In genomic region chr12:42086021-42086420, GRCh38 we compare ENCODE assay signal across 1 cellular context.
TF ChIP-seq lines count a peak whose summit lies in the region.

No MANE protein-coding gene starts in this region.

TF ChIP-seq in SK-N-SH, 30 proteins besides CTCF, POLR2A, EP300 and RAD21:
- no peak for TF ChIP-seq GABPA (IDR thresholded peaks at IDR 0.05; ENCODE audit: low read depth)
- no peak for TF ChIP-seq NRF1 (IDR thresholded peaks at IDR 0.05; ENCODE audit: low read depth, low read length)
- no peak for TF ChIP-seq RXRA (IDR thresholded peaks at IDR 0.05; ENCODE audit: borderline replicate concordance, low read depth)
- no peak for TF ChIP-seq EZH2phosphoT487 (IDR thresholded peaks at IDR 0.05; ENCODE audit: borderline replicate concordance, low read depth)
- no peak for TF ChIP-seq FOXJ3 (CRISPR knock-in tag; IDR thresholded peaks at IDR 0.05)
- TF ChIP-seq MEF2A (IDR thresholded peaks at IDR 0.05; ENCODE audit: borderline replicate concordance, low read depth), result no peak
- no peak for TF ChIP-seq JUND (IDR thresholded peaks at IDR 0.05)
- TF ChIP-seq ZBTB33 (IDR thresholded peaks at IDR 0.05; ENCODE audit: borderline replicate concordance, low read depth), result no peak
- TF ChIP-seq YY1 (IDR thresholded peaks at IDR 0.05; ENCODE audit: low read depth), result no peak
- no peak for TF ChIP-seq TAF1 (IDR thresholded peaks at IDR 0.05; ENCODE audit: borderline replicate concordance, low read depth, low read length)
- TF ChIP-seq FOSL2 (IDR thresholded peaks at IDR 0.05; ENCODE audit: borderline replicate concordance, low read depth), result no peak
- no peak for TF ChIP-seq IRF3 (IDR thresholded peaks at IDR 0.05; ENCODE audit: low read depth, low read length)
- TF ChIP-seq FOXM1 (IDR thresholded peaks at IDR 0.05; ENCODE audit: low read depth), result no peak
- TF ChIP-seq ELF1 (IDR thresholded peaks at IDR 0.05), result no peak
TF ChIP-seq in SK-N-SH: peak in this region for 0.
